ENCODE assay signal across 34 cellular contexts in the genomic region with DNA sequence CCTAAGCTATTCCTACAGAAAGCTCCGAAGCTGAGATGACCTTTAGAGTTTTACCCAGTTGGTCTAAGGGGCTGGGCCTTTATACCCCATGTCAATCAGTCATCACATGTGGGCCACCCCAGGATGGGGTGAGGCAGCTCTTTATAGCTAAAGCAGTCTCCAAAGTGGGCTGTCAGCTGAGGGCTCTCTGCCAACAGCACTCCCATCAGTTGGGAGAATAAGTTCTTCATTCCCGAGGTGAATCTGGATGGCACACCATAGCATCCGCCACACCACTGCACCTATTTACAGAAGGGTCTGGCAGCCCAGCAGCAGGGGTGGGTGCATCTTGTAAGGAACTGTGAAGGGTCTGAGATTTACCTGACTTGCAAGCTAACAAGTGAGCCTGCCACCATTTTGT.
"Had no signal": no experiment of that assay in that cellular context is flagged by ENCODE, and none has a peak within 500 bp of the region (broad histone marks: within the 10 kb centered on the region; RNA-seq: fewer than 3 reads in every experiment).

No MANE protein-coding gene starts in this region.

- DNase-seq: Karpas-422, Kasumi-1, MG63, MM.1S, MV-4-11, NCI-H1048, NCI-H1092, NCI-H1092 treated with DMSO at 0.1 percent for 48 hours, NCI-H1105, NCI-H1105 treated with DMSO at 0.1 percent for 48 hours, NCI-H1417, NCI-H1417 treated with DMSO at 0.1 percent for 48 hours, NCI-H1436, NCI-H1436 treated with DMSO at 0.1 percent for 48 hours, NCI-H1694, NCI-H1694 treated with DMSO at 0.1 percent for 48 hours, NCI-H187, NCI-H187 treated with DMSO at 0.1 percent for 48 hours, NCI-H1930, NCI-H2029, NCI-H2029 treated with DMSO at 0.1 percent for 48 hours, NCI-H2081, NCI-H2081 treated with DMSO at 0.1 percent for 48 hours, NCI-H2107, NCI-H2171, NCI-H2171 treated with DMSO at 0.1 percent for 48 hours, NCI-H2227 treated with DMSO at 0.1 percent for 48 hours, NCI-H226, NCI-H345, NCI-H446, NCI-H446 treated with DMSO at 0.1 percent for 48 hours, NCI-H510A, NCI-H510A treated with DMSO at 0.1 percent for 48 hours had no signal

- H3K9ac ChIP-seq: KMS-11 had no signal

- H3K9me3 ChIP-seq: MG63 had no signal

- H3K27me3 ChIP-seq: MG63 had no signal

- H3K4me3 ChIP-seq: MG63 had no signal

- H3K27ac ChIP-seq: KMS-11 had no signal

- H3K4me2 ChIP-seq: KMS-11 had no signal
